20 cellular contexts compared by ENCODE assay signal in genomic region chr2:56084117-56084936, GRCh38.
"Had no signal": no experiment of that assay in that cellular context is flagged by ENCODE, and none has a peak within 500 bp of the region (broad histone marks: within the 10 kb centered on the region; RNA-seq: fewer than 3 reads in every experiment).

No MANE protein-coding gene starts in this region.

- H3K4me1 ChIP-seq: esophagus muscularis mucosa, lower lobe of right lung, parathyroid adenoma, tibial nerve, uterus had no signal

- H3K9me3 ChIP-seq: esophagus muscularis mucosa, lower lobe of right lung, tibial nerve, uterus had no signal

- DNase-seq: activated CD4-positive, alpha-beta T cell treated with anti-CD3 and anti-CD28 coated beads for 1 hour; activated CD4-positive, alpha-beta T cell treated with anti-CD3 and anti-CD28 coated beads, Interleukin-2, amount 50 U/mL, for 4 hours; activated naive CD4-positive, alpha-beta T cell; activated naive CD8-positive, alpha-beta T cell treated with anti-CD3 and anti-CD28 coated beads, Interleukin-2, amount 10 ng/mL, durations not matched to agents 7 days and 5 days; activated T-cell treated with anti-CD3 and anti-CD28 coated beads for 4 hours; central memory CD4-positive, alpha-beta T cell; glutamatergic neuron; left cardiac atrium; lower lobe of right lung; naive thymus-derived CD4-positive, alpha-beta T cell; stimulated activated CD4-positive, alpha-beta T cell treated with anti-CD3 and anti-CD28 coated beads, Interleukin-15, amount 100 ng/mL, for 24 hours; stimulated activated CD4-positive, alpha-beta T cell treated with anti-CD3 and anti-CD28 coated beads, Interleukin-4, amount 100 ng/mL, for 1 hour; stimulated activated naive B cell treated with anti-CD40 and anti-IgM and Interleukin-4, amounts not matched to agents 10 μg/mL and 1 μg/mL and 100 μg/mL, for 72 hours; uterus had no signal

- H3K36me3 ChIP-seq: esophagus muscularis mucosa, lower lobe of right lung, tibial nerve, uterus had no signal

- H3K27me3 ChIP-seq: esophagus muscularis mucosa, tibial nerve, uterus had no signal

- H3K27ac ChIP-seq: coronary artery, esophagus muscularis mucosa, lower lobe of right lung, parathyroid adenoma, skin epidermis, tibial nerve, uterus, VCaP had no signal

- H3K4me3 ChIP-seq: coronary artery, esophagus muscularis mucosa, lower lobe of right lung, skin epidermis, tibial nerve, uterus had no signal
